In genomic region chr18:48055351-48055750, GRCh38 we compare ENCODE assay signal across 1 cellular context.
TF ChIP-seq lines count a peak whose summit lies in the region.

No MANE protein-coding gene starts in this region.

TF ChIP-seq in IMR-90, 13 proteins besides CTCF, POLR2A, EP300 and RAD21:
- TF ChIP-seq CEBPB (IDR thresholded peaks at IDR 0.05; ENCODE audit: low read depth, low read length) = no peak
- no peak for TF ChIP-seq ELK1 (IDR thresholded peaks at IDR 0.05; ENCODE audit: borderline replicate concordance, low read depth, low read length)
